Comparison of ENCODE assay signal across 8 cellular contexts in genomic region chr15:60371701-60372051, GRCh38. TPM values are rescaled to one million over a fixed set of nuclear protein-coding genes. Genes with fewer than 3 reads are reported as not detected.
DNase-seq lines count a peak whose midpoint lies in the region; ATAC-seq, FAIRE-seq and TF ChIP-seq lines count a peak whose summit lies in the region.
"Not testable (repeated sequence)": the region's sequence is repeated elsewhere in the genome, so short reads cannot be mapped to it uniquely, and the experiment has no call there.

No MANE protein-coding gene starts in this region.

- peak overlapping the region; percentile 1; the same call in 2 of the 3 replicates for H3K4me3 ChIP-seq in A549
- H3K4me3 ChIP-seq in right atrium auricular region; mucosa of stomach (ENCODE audit: low read length); rectal smooth muscle tissue (ENCODE audit: low read length); suprapubic skin: not testable (repeated sequence)

- not testable (repeated sequence) for H3K27me3 Mint-ChIP-seq in activated naive CD4-positive, alpha-beta T cell treated with anti-CD3 and anti-CD28 coated beads, Interleukin-2, amount 50 U/mL, for 24 hours; effector memory CD8-positive, alpha-beta T cell

- TF ChIP-seq CTCF in A549 (IDR thresholded peaks at IDR 0.05); RWPE1 (conservative IDR thresholded peaks at IDR 0.05; ENCODE audit: low read depth); right atrium auricular region (IDR thresholded peaks at IDR 0.05); suprapubic skin (IDR thresholded peaks at IDR 0.05): not testable (repeated sequence)

- POLR2A ChIA-PET in A549 (lab: Yijun Ruan, JAX) = interaction anchor here (1.3 to 4.9 kb wide), 8 partner anchors 8 to 44 kb away, joined by 3 to 51 read pairs (median 10); partner anchors contain the start of gene ANXA2
- POLR2A ChIA-PET in RWPE1 (lab: Yijun Ruan, JAX; ENCODE audit: low non-redundant PET) = not testable (repeated sequence)

- H3K4me1 Mint-ChIP-seq in activated naive CD4-positive, alpha-beta T cell treated with anti-CD3 and anti-CD28 coated beads, Interleukin-2, amount 50 U/mL, for 24 hours = not testable (repeated sequence)
- peaks cover 21 to 26% of the 10 kb centered on the region in 2 donors for H3K4me1 Mint-ChIP-seq in effector memory CD8-positive, alpha-beta T cell (ENCODE audit: low read depth in 2 of 2)

- 0 out of 5 replicates have a peak, but pooled peaks of 1 of the 2 experiments have one; percentile 6 for TF ChIP-seq EP300 in A549 (IDR thresholded peaks at IDR 0.05)
- not testable (repeated sequence) for TF ChIP-seq EP300 in suprapubic skin (IDR thresholded peaks at IDR 0.05)

- not testable (repeated sequence) for H3K36me3 Mint-ChIP-seq in activated naive CD4-positive, alpha-beta T cell treated with anti-CD3 and anti-CD28 coated beads, Interleukin-2, amount 50 U/mL, for 24 hours
- peaks cover 58% of the 10 kb centered on the region for H3K36me3 Mint-ChIP-seq in effector memory CD8-positive, alpha-beta T cell (ENCODE audit: insufficient read depth)

- H3K27ac Mint-ChIP-seq in activated naive CD4-positive, alpha-beta T cell treated with anti-CD3 and anti-CD28 coated beads, Interleukin-2, amount 50 U/mL, for 24 hours = peak overlapping the region; percentile 17
- peak overlapping the region; percentile 59 to 74 for H3K27ac Mint-ChIP-seq in effector memory CD8-positive, alpha-beta T cell

- H3K36me3 ChIP-seq in right atrium auricular region (peaks cover 15% of the 10 kb centered on the region), suprapubic skin (peaks cover 15% of the 10 kb centered on the region)
- not testable (repeated sequence) for H3K36me3 ChIP-seq in mucosa of stomach (ENCODE audit: control insufficient read depth, insufficient read depth, low read length); rectal smooth muscle tissue (ENCODE audit: control insufficient read depth, insufficient read depth, low read length)

- not testable (repeated sequence) for H3K9me3 Mint-ChIP-seq in activated naive CD4-positive, alpha-beta T cell treated with anti-CD3 and anti-CD28 coated beads, Interleukin-2, amount 50 U/mL, for 24 hours; effector memory CD8-positive, alpha-beta T cell

- TF ChIP-seq RAD21 in A549 (conservative IDR thresholded peaks at IDR 0.05 in 1 of 2, IDR thresholded peaks at IDR 0.05 in 1 of 2) = not testable (repeated sequence)

- H3K4me1 ChIP-seq in A549 = peaks cover 81% of the 10 kb centered on the region
- H3K4me1 ChIP-seq in right atrium auricular region = peaks cover 0 to 65% of the 10 kb centered on the region in 2 donors
- H3K4me1 ChIP-seq in mucosa of stomach (ENCODE audit: control insufficient read depth, insufficient read depth, low read length) = peaks cover 61% of the 10 kb centered on the region
- H3K4me1 ChIP-seq in rectal smooth muscle tissue (ENCODE audit: control insufficient read depth, insufficient read depth, low read length) = peaks cover 19% of the 10 kb centered on the region
- H3K4me1 ChIP-seq in suprapubic skin = peaks cover 81% of the 10 kb centered on the region

- CTCF ChIA-PET in A549 (lab: Yijun Ruan, JAX) (interaction anchor here (0.7 to 11.8 kb wide), 7 partner anchors 11 to 70 kb away, joined by 3 to 174 read pairs (median 3); no protein-coding TSS in a partner anchor), RWPE1 (lab: Yijun Ruan, JAX) (interaction anchor here (1.3 kb wide), 1 partner anchor 10 kb away, joined by 7 read pairs; no protein-coding TSS in a partner anchor)

- not testable (repeated sequence) for H3K4me3 Mint-ChIP-seq in activated naive CD4-positive, alpha-beta T cell treated with anti-CD3 and anti-CD28 coated beads, Interleukin-2, amount 50 U/mL, for 24 hours; effector memory CD8-positive, alpha-beta T cell

- not testable (repeated sequence) for FAIRE-seq in A549 (lab: Jason Lieb, UNC)

- DNase-seq in A549 (ENCODE audit: low read depth in 1 of 2, low spot score in 1 of 2); RWPE1 (ENCODE audit: low spot score); effector memory CD8-positive, alpha-beta T cell; right atrium auricular region (ENCODE audit: low spot score); suprapubic skin (ENCODE audit: low spot score in 2 of 2): not testable (repeated sequence)

- WGBS in A549 (ENCODE audit: missing lambda C conversion rate) = 2% methylated on average over 12 of the region's 12 CpGs
- WGBS in suprapubic skin = 38% methylated on average over 12 of the region's 12 CpGs

- H3K9ac ChIP-seq in mucosa of stomach (ENCODE audit: low read length) = peak overlapping the region; percentile 16
- H3K9ac ChIP-seq in rectal smooth muscle tissue (ENCODE audit: low read length) = not testable (repeated sequence)

- ATAC-seq in A549 = peak in 1 of 2 experiments; percentile 2; a peak in 2 of 6 replicates
- not testable (repeated sequence) for ATAC-seq in effector memory CD8-positive, alpha-beta T cell (replicated peaks)

- H3K27ac ChIP-seq in A549 = peak overlapping the region; percentile 90
- H3K27ac ChIP-seq in RWPE1 = peak overlapping the region; percentile 98
- H3K27ac ChIP-seq in right atrium auricular region = peak overlapping the region; percentile 79 to 80
- peak overlapping the region; percentile 34 for H3K27ac ChIP-seq in rectal smooth muscle tissue (ENCODE audit: low read depth, low read length)
- H3K27ac ChIP-seq in suprapubic skin = peak overlapping the region; percentile 81

- H3K4me2 ChIP-seq in A549 = peak overlapping the region; percentile 94

- not testable (repeated sequence) for H3K9me3 ChIP-seq in A549; right atrium auricular region; mucosa of stomach (ENCODE audit: control insufficient read depth, low read length); suprapubic skin

- H3K27me3 ChIP-seq in right atrium auricular region; mucosa of stomach (ENCODE audit: control insufficient read depth, insufficient read depth, low read length); rectal smooth muscle tissue (ENCODE audit: control insufficient read depth, insufficient read depth, low read length); suprapubic skin: not testable (repeated sequence)

- not testable (repeated sequence) for TF ChIP-seq POLR2A in A549 (IDR thresholded peaks at IDR 0.05; ENCODE audit: low read length); suprapubic skin (IDR thresholded peaks at IDR 0.05)

TF ChIP-seq in A549, 52 proteins besides CTCF, POLR2A, EP300 and RAD21 (continues in another document):
- TF ChIP-seq RARB (CRISPR knock-in tag; IDR thresholded peaks at IDR 0.05) (peak; percentile 40), JUN (IDR thresholded peaks at IDR 0.05) (peak in 1 of 2 experiments; percentile 0; a peak in 4 of 5 replicates), JUNB (IDR thresholded peaks at IDR 0.05) (0 out of 2 replicates have a peak, but pooled peaks have one; percentile 5), HOXB5 (CRISPR knock-in tag; IDR thresholded peaks at IDR 0.05) (peak; percentile 83), MYC (IDR thresholded peaks at IDR 0.05; ENCODE audit: borderline replicate concordance, low read length) (peak; percentile 67; the same call in 1 of the 2 replicates), ZNF302 (CRISPR knock-in tag; IDR thresholded peaks at IDR 0.05) (peak; percentile 93), ZSCAN20 (CRISPR knock-in tag; IDR thresholded peaks at IDR 0.05) (0 out of 2 replicates have a peak, but pooled peaks have one; percentile 3), EHF (CRISPR knock-in tag; IDR thresholded peaks at IDR 0.05) (peak; percentile 83), MAX (IDR thresholded peaks at IDR 0.05) (peak; percentile 23; the same call in 1 of the 2 replicates), FOSB (CRISPR knock-in tag; IDR thresholded peaks at IDR 0.05) (peak; percentile 33; the same call in 1 of the 2 replicates), TFCP2L1 (CRISPR knock-in tag; IDR thresholded peaks at IDR 0.05) (peak; percentile 71; the same call in 1 of the 2 replicates), HEYL (CRISPR knock-in tag; IDR thresholded peaks at IDR 0.05) (peak; percentile 73; the same call in 1 of the 2 replicates)
- TF ChIP-seq, protein P1, sequence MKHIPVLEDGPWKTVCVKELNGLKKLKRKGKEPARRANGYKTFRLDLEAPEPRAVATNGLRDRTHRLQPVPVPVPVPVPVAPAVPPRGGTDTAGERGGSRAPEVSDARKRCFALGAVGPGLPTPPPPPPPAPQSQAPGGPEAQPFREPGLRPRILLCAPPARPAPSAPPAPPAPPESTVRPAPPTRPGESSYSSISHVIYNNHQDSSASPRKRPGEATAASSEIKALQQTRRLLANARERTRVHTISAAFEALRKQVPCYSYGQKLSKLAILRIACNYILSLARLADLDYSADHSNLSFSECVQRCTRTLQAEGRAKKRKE (CRISPR knock-in tag; IDR thresholded peaks at IDR 0.05; ENCODE audit: low read depth) = peak; percentile 57; the same call in 1 of the 2 replicates
- TF ChIP-seq, protein P2, sequence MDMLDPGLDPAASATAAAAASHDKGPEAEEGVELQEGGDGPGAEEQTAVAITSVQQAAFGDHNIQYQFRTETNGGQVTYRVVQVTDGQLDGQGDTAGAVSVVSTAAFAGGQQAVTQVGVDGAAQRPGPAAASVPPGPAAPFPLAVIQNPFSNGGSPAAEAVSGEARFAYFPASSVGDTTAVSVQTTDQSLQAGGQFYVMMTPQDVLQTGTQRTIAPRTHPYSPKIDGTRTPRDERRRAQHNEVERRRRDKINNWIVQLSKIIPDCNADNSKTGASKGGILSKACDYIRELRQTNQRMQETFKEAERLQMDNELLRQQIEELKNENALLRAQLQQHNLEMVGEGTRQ (IDR thresholded peaks at IDR 0.05) = peak; percentile 21; the same call in 1 of the 2 replicates

RNA-seq across cellular contexts. Expression of gene ANXA2, which starts 26.1 kb away (rescaled TPM):
- 5,725 and 5,746 TPM in 2 replicates for polyA plus RNA-seq in A549 (2011; rRNA removed)
- polyA plus RNA-seq in A549 (2012; cell fraction: cytosol; rRNA removed) = 4,340 and 4,409 TPM in 2 replicates
- 2,599 and 4,127 TPM in 2 replicates for polyA plus RNA-seq in A549 (2012; cell fraction: nucleus; rRNA removed)
- 4,707 to 5,021 TPM (median 4,900 TPM) in 3 replicates for polyA plus RNA-seq in A549 (2017; fragmentation: RNase III; extraction: RNeasy Plus Mini Kit Qiagen cat#74134 plus additional on column Dnase treatment)
- 4,094 and 4,183 TPM in 2 replicates for polyA minus RNA-seq in A549 (2011; rRNA and poly(A)+ RNA removed)
- 100 to 1,000 TPM; 214 to 388 TPM for total RNA-seq in right atrium auricular region
- 1,000 to 10,000 TPM; 1,379 to 1,734 (median 1,554) TPM for total RNA-seq in suprapubic skin

Comparison
In these comparisons a context has a peak if more than half of its experiments do, and no peak if none do; other contexts are left out.
1. H3K27ac ChIP-seq: peak in every context shown above with its lines; median percentile 98 in RWPE1; 90 in A549; 81 in suprapubic skin; 80 in right atrium auricular region; 34 in rectal smooth muscle tissue.